25 cellular contexts compared by ENCODE assay signal in the genomic region with DNA sequence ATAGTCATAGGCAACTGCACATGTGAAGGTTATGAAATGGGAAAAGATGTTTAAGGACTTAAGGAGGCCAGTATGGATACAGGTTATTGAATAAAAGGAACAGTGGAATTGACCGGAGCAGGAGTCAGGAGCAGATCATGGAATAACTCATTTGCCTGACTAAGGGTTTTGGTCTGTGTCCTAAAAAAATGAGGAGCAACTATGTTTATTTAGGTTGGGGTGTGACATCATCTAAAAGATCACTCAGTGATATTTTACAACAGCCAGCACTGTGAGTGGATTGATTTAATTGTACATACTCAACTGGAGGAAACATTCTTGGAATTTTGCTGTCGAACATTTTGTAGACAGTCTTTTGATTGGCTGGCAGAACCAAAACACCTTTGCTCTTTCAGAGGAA.
DNase-seq lines count a peak whose midpoint lies in the region; TF ChIP-seq lines count a peak whose summit lies in the region.
"Had no signal": no experiment of that assay in that cellular context is flagged by ENCODE, and none has a peak within 500 bp of the region (broad histone marks: within the 10 kb centered on the region; RNA-seq: fewer than 3 reads in every experiment).

No MANE protein-coding gene starts in this region.

- H3K9me3 ChIP-seq in smooth muscle cell (replicated peaks; ENCODE audit: low read depth) (peaks cover 5% of the 10 kb centered on the region), mammary epithelial cell (replicated peaks; ENCODE audit: insufficient read depth, low read length) (no peaks in the 10 kb centered on the region)
- H3K9me3 ChIP-seq: ovary, Peyer's patch, transverse colon had no signal

- H4K20me1 ChIP-seq in smooth muscle cell (ENCODE audit: low read depth) (no peaks in the 10 kb centered on the region), mammary epithelial cell (ENCODE audit: insufficient read depth, low read length) (no peaks in the 10 kb centered on the region)

- intact Hi-C loops in mammary epithelial cell (cut with micrococcal nuclease): no loop called here

- DNase-seq in EH (ENCODE audit: low read depth) (peak; percentile 79), RPMI7951 (ENCODE audit: low read depth) (peak; percentile 18), fibroblast of mammary gland (ENCODE audit: low read depth) (peak; percentile 65), smooth muscle cell (lab: John Stamatoyannopoulos, UW; ENCODE audit: unreplicated experiment) (no peak), GM19240 (ENCODE audit: insufficient read length, low spot score) (no peak), mammary epithelial cell (no peak), AML-193 (lab: John Stamatoyannopoulos, UW) (no peak)
- DNase-seq: ACHN; activated CD4-positive, CD25-positive, alpha-beta regulatory T cell; activated naive CD4-positive, alpha-beta T cell treated with anti-CD3 and anti-CD28 coated beads for 36 hours; activated T-cell treated with anti-CD3 and anti-CD28 coated beads, Interleukin-2, amount 50 U/mL, for 72 hours; amniotic stem cell; endodermal cell; GOT3; left ventricle myocardium superior; natural killer cell; NCI-H1092 treated with DMSO at 0.1 percent for 48 hours; NCI-H187; NCI-H526; ovary; Peyer's patch; retina; SIG-M5; stimulated activated CD4-positive, alpha-beta T cell treated with anti-CD3 and anti-CD28 coated beads, Interleukin-2, amount 100 ng/mL, for 24 hours; transverse colon had no signal

- H3K9ac ChIP-seq in smooth muscle cell (ENCODE audit: low read depth) (no peak overlapping the region), mammary epithelial cell (ENCODE audit: insufficient read depth, low read length) (no peak overlapping the region)

- in situ Hi-C loops in mammary epithelial cell (cut with MboI; ENCODE audit: low sequenced_read_pairs in 2 of 2): no loop called here

- BruUV-seq in mammary epithelial cell (replicated peaks; lab: Mats Ljungman, UMichigan): no TSS peak

- no peaks in the 10 kb centered on the region for H3K79me2 ChIP-seq in smooth muscle cell (ENCODE audit: low read depth)
- H3K79me2 ChIP-seq in mammary epithelial cell (ENCODE audit: insufficient read depth, low read length): no peaks in the 10 kb centered on the region

- H3K36me3 ChIP-seq in smooth muscle cell (ENCODE audit: low read depth): no peaks in the 10 kb centered on the region
- H3K36me3 ChIP-seq in mammary epithelial cell (ENCODE audit: insufficient read depth, low read length): no peaks in the 10 kb centered on the region
- H3K36me3 ChIP-seq: ovary, Peyer's patch, transverse colon had no signal

- H2AFZ ChIP-seq in smooth muscle cell (ENCODE audit: low read depth) (peak overlapping the region; percentile 23), mammary epithelial cell (ENCODE audit: low read depth, low read length) (no peak overlapping the region)

- H3K4me2 ChIP-seq in smooth muscle cell: no peak overlapping the region
- H3K4me2 ChIP-seq in mammary epithelial cell (ENCODE audit: insufficient read depth, low read depth, low read length): no peak overlapping the region

- H3K27ac ChIP-seq in smooth muscle cell (ENCODE audit: low read depth) (no peak overlapping the region), mammary epithelial cell (ENCODE audit: insufficient read depth, low read depth, low read length) (no peak overlapping the region)
- H3K27ac ChIP-seq: ovary, Peyer's patch, transverse colon had no signal

- no peak overlapping the region for H3K4me3 ChIP-seq in fibroblast of mammary gland (ENCODE audit: control insufficient read depth, low read depth, low read length)
- H3K4me3 ChIP-seq in smooth muscle cell: no peak overlapping the region
- no peak overlapping the region for H3K4me3 ChIP-seq in mammary epithelial cell (replicated peaks in 1 of 3; ENCODE audit: insufficient read depth in 1 of 3, low read depth in 2 of 3, low read length in 3 of 3)
- H3K4me3 ChIP-seq: ovary, Peyer's patch, transverse colon had no signal

- no peak for TF ChIP-seq CTCF in fibroblast of mammary gland (conservative IDR thresholded peaks at IDR 0.05; ENCODE audit: control insufficient read depth, insufficient read depth, low read depth, low read length)
- no peak for TF ChIP-seq CTCF in smooth muscle cell (IDR thresholded peaks at IDR 0.05; ENCODE audit: borderline replicate concordance, insufficient read depth, poor library complexity, severe bottlenecking)
- TF ChIP-seq CTCF in mammary epithelial cell (conservative IDR thresholded peaks at IDR 0.05 in 1 of 2, IDR thresholded peaks at IDR 0.05 in 1 of 2; ENCODE audit: extremely low read depth in 1 of 2, insufficient read depth in 1 of 2, low read depth in 1 of 2, low read length in 2 of 2): no peak

- no peaks in the 10 kb centered on the region for H3F3A ChIP-seq in smooth muscle cell (ENCODE audit: low read depth)

- H3K27me3 ChIP-seq in smooth muscle cell (ENCODE audit: low read depth): no peaks in the 10 kb centered on the region
- no peaks in the 10 kb centered on the region for H3K27me3 ChIP-seq in mammary epithelial cell (ENCODE audit: insufficient read depth, low read length)
- H3K27me3 ChIP-seq: ovary, Peyer's patch, transverse colon had no signal

- H3K4me1 ChIP-seq in smooth muscle cell (ENCODE audit: low read depth) (no peaks in the 10 kb centered on the region), mammary epithelial cell (ENCODE audit: insufficient read depth, low read length) (no peaks in the 10 kb centered on the region)
- H3K4me1 ChIP-seq: Peyer's patch, transverse colon had no signal

- dilution Hi-C loops in mammary epithelial cell (cut with HindIII; ENCODE audit: low sequenced_read_pairs): no loop called here

- 72% methylated on average over 2 of the region's 2 CpGs for WGBS in smooth muscle cell (ENCODE audit: low lambda C conversion rate)
- 50% methylated on average over 2 of the region's 2 CpGs for WGBS in mammary epithelial cell (ENCODE audit: low coverage, missing lambda C conversion rate)

- CTCF ChIA-PET in mammary epithelial cell (lab: Charles Lee; ENCODE audit: low non-redundant PET): no interaction called here

Comparison
In these comparisons a context has a peak if more than half of its experiments do, and no peak if none do; other contexts are left out.
1. DNase-seq: peak in EH (single experiment), RPMI7951 (single experiment) and fibroblast of mammary gland (single experiment); none in smooth muscle cell (single experiment), GM19240 (single experiment), mammary epithelial cell (single experiment) and AML-193 (0 of 2).